Comparison of ENCODE assay signal across 11 cellular contexts in the genomic region with DNA sequence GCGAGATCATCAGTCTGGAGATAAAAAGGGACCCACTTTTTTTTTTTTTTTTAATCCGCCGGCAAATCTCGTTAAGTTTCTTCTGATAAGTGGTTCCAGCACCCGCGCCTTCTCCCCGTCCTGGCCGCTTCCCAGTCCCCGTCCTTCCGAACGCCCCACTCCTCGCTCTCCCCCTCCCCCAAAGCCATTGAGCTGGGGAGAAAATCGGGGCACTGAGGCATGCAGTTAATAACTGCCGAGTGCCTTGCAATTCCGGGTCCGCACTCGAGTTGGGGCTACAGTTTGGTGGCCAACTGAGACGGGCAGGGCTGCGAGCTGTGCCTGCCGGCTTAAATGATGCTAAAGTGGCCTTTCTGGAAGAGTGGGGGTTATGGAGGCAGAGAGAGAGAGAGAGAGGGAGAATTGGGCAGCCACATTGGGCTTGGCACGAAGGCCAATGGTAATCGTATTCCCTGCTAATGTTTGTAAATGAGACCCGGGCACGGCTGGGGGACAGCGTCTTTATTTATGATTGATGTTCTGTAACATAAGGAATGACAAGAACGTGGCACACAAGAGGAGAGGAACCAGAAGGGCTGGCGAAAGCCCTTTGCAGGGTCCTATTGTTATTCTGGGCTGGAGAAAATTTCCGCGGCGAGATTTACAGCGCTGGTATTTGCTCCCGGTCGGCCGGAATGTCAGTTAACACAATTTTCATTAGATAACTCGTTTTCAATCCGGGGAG. TPM values are rescaled to one million over a fixed set of nuclear protein-coding genes. Genes with fewer than 3 reads are reported as not detected.
A peak's percentile ranks its signal among the peaks of the same experiment; 100 is the strongest.
DNase-seq lines count a peak whose midpoint lies in the region; ATAC-seq and TF ChIP-seq lines count a peak whose summit lies in the region.
"Had no signal": no experiment of that assay in that cellular context is flagged by ENCODE, and none has a peak within 500 bp of the region (broad histone marks: within the 10 kb centered on the region; RNA-seq: fewer than 3 reads in every experiment).

No MANE protein-coding gene starts in this region.

- no peaks in the 10 kb centered on the region for H3K9me2 ChIP-seq in MM.1S (replicated peaks; ENCODE audit: insufficient read depth, low read length)

- no peaks in the 10 kb centered on the region for H3K9me3 Mint-ChIP-seq in stimulated activated effector memory CD8-positive, alpha-beta T cell treated with anti-CD3 and anti-CD28 coated beads, Interleukin-12 subunit alpha, Interleukin-12 subunit beta, amount 100 ng/mL, for 72 hours

- DNase-seq in left ventricle myocardium inferior, result no peak
- DNase-seq in heart left ventricle, result no peak
- peak; percentile 36 for DNase-seq in RWPE2 (ENCODE audit: low spot score)
- peak; percentile 15 for DNase-seq in epithelial cell of esophagus (ENCODE audit: low read depth)
- DNase-seq in stimulated activated effector memory CD8-positive, alpha-beta T cell treated with anti-CD3 and anti-CD28 coated beads, Interleukin-12 subunit alpha, Interleukin-12 subunit beta, amount 100 ng/mL, for 72 hours (ENCODE audit: low spot score in 2 of 2), result no peak
- no peak for DNase-seq in gastrocnemius medialis
- DNase-seq in MM.1S, result no peak
- no peak for DNase-seq in MV-4-11 (lab: John Stamatoyannopoulos, UW)
- DNase-seq: OCI-M1 had no signal

- H3K27me3 ChIP-seq in left ventricle myocardium inferior (ENCODE audit: low read depth), result peaks cover 98% of the 10 kb centered on the region
- H3K27me3 ChIP-seq in heart left ventricle, result peaks cover 24 to 78% (median 45%) of the 10 kb centered on the region in 9 donors
- H3K27me3 ChIP-seq in RWPE2 (ENCODE audit: insufficient read depth, poor library complexity, severe bottlenecking), result peaks cover 5% of the 10 kb centered on the region
- peaks cover 54 to 64% (median 57%) of the 10 kb centered on the region in 3 donors for H3K27me3 ChIP-seq in gastrocnemius medialis
- peaks cover 38% of the 10 kb centered on the region for H3K27me3 ChIP-seq in MM.1S (replicated peaks; ENCODE audit: insufficient read depth, low read length)
- H3K27me3 ChIP-seq: ascending aorta had no signal

- ATAC-seq in heart left ventricle (no peak), RWPE2 (ENCODE audit: low read depth) (peak; percentile 10; the same call in 2 of the 3 replicates), gastrocnemius medialis (no peak)
- no peak for ATAC-seq in stimulated activated effector memory CD8-positive, alpha-beta T cell treated with anti-CD3 and anti-CD28 coated beads, Interleukin-12 subunit alpha, Interleukin-12 subunit beta, amount 100 ng/mL, for 72 hours

- in situ Hi-C loops in gastrocnemius medialis (cut with MboI; ENCODE audit: low sequenced_read_pairs in 4 of 4), result no loop called here

- H3K36me3 Mint-ChIP-seq in stimulated activated effector memory CD8-positive, alpha-beta T cell treated with anti-CD3 and anti-CD28 coated beads, Interleukin-12 subunit alpha, Interleukin-12 subunit beta, amount 100 ng/mL, for 72 hours, result no peaks in the 10 kb centered on the region

- no peak for TF ChIP-seq POLR2A in heart left ventricle (IDR thresholded peaks at IDR 0.05)
- TF ChIP-seq POLR2A in gastrocnemius medialis (IDR thresholded peaks at IDR 0.05), result no peak

- H3K27ac ChIP-seq in left ventricle myocardium inferior (replicated peaks) (no peak overlapping the region), heart left ventricle (no peak overlapping the region), RWPE2 (ENCODE audit: poor library complexity, severe bottlenecking) (peak overlapping the region; percentile 70), gastrocnemius medialis (no peak overlapping the region), MM.1S (ENCODE audit: low read length) (no peak overlapping the region)
- H3K27ac ChIP-seq: ascending aorta had no signal

- intact Hi-C loops in left ventricle myocardium inferior (cut with micrococcal nuclease), result no loop called here
- intact Hi-C loops in heart left ventricle (cut with DNase I), result no loop called here
- intact Hi-C loops in gastrocnemius medialis (cut with DNase I; ENCODE audit: low total_unique reads), result loop anchor here (10.0 kb wide), 1 partner anchor 141 kb away; no protein-coding TSS in a partner anchor

- peak overlapping the region; percentile 67 for H3K4me3 Mint-ChIP-seq in stimulated activated effector memory CD8-positive, alpha-beta T cell treated with anti-CD3 and anti-CD28 coated beads, Interleukin-12 subunit alpha, Interleukin-12 subunit beta, amount 100 ng/mL, for 72 hours

- no peak overlapping the region for H3K4me2 ChIP-seq in MM.1S (ENCODE audit: low read depth, low read length)

- H3K27ac Mint-ChIP-seq in stimulated activated effector memory CD8-positive, alpha-beta T cell treated with anti-CD3 and anti-CD28 coated beads, Interleukin-12 subunit alpha, Interleukin-12 subunit beta, amount 100 ng/mL, for 72 hours, result no peak overlapping the region

- H3K9me3 ChIP-seq in left ventricle myocardium inferior (replicated peaks) (no peaks in the 10 kb centered on the region), heart left ventricle (no peaks in the 10 kb centered on the region), RWPE2 (ENCODE audit: severe bottlenecking) (no peaks in the 10 kb centered on the region), gastrocnemius medialis (no peaks in the 10 kb centered on the region), MM.1S (replicated peaks; ENCODE audit: insufficient read depth, low read length) (no peaks in the 10 kb centered on the region)
- H3K9me3 ChIP-seq: ascending aorta had no signal

- H3K36me3 ChIP-seq in left ventricle myocardium inferior, result no peaks in the 10 kb centered on the region
- no peaks in the 10 kb centered on the region for H3K36me3 ChIP-seq in heart left ventricle
- peaks cover 8% of the 10 kb centered on the region for H3K36me3 ChIP-seq in RWPE2 (ENCODE audit: low read depth)
- H3K36me3 ChIP-seq in gastrocnemius medialis, result no peaks in the 10 kb centered on the region
- no peaks in the 10 kb centered on the region for H3K36me3 ChIP-seq in MM.1S (replicated peaks; ENCODE audit: insufficient read depth, low read length)
- H3K36me3 ChIP-seq: ascending aorta had no signal

- peaks cover 11% of the 10 kb centered on the region for H3K4me1 ChIP-seq in left ventricle myocardium inferior
- H3K4me1 ChIP-seq in heart left ventricle, result peaks cover 0 to 28% (median 4%) of the 10 kb centered on the region in 12 donors
- no peaks in the 10 kb centered on the region for H3K4me1 ChIP-seq in RWPE2 (ENCODE audit: insufficient read depth, poor library complexity, severe bottlenecking)
- peaks cover 5% of the 10 kb centered on the region in 2 donors for H3K4me1 ChIP-seq in gastrocnemius medialis
- peaks cover 18% of the 10 kb centered on the region for H3K4me1 ChIP-seq in MM.1S (ENCODE audit: low read length)
- H3K4me1 ChIP-seq: ascending aorta had no signal

- TF ChIP-seq CTCF in left ventricle myocardium inferior (IDR thresholded peaks at IDR 0.05; ENCODE audit: borderline replicate concordance) (no peak), heart left ventricle (IDR thresholded peaks at IDR 0.05) (no peak), RWPE2 (IDR thresholded peaks at IDR 0.05; ENCODE audit: poor library complexity, severe bottlenecking) (no peak), epithelial cell of esophagus (IDR thresholded peaks at IDR 0.05; ENCODE audit: insufficient read depth, low read depth, low read length, missing control alignments) (no peak), gastrocnemius medialis (IDR thresholded peaks at IDR 0.05 in 4 of 5, conservative IDR thresholded peaks at IDR 0.05 in 1 of 5) (no peak), MM.1S (IDR thresholded peaks at IDR 0.05; ENCODE audit: low read length) (no peak)

- no peaks in the 10 kb centered on the region for H4K20me1 ChIP-seq in MM.1S (ENCODE audit: insufficient read depth, low read length)

- no peak overlapping the region for H3K9ac ChIP-seq in MM.1S (ENCODE audit: low read length)

- H3K79me2 ChIP-seq in MM.1S (ENCODE audit: low read length), result no peaks in the 10 kb centered on the region

- H3K4me3 ChIP-seq in left ventricle myocardium inferior (peak overlapping the region; percentile 56), heart left ventricle (peak overlapping the region in 1 of 12 donors; percentile 40), RWPE2 (ENCODE audit: severe bottlenecking) (peak overlapping the region; percentile 97), epithelial cell of esophagus (ENCODE audit: low read length) (peak overlapping the region; percentile 62), gastrocnemius medialis (no peak overlapping the region), MM.1S (ENCODE audit: low read length) (no peak overlapping the region)
- H3K4me3 ChIP-seq: ascending aorta had no signal

- no peak overlapping the region for H2AFZ ChIP-seq in MM.1S (ENCODE audit: low read length)

- H3F3A ChIP-seq in MM.1S (ENCODE audit: insufficient read depth, low read length), result no peaks in the 10 kb centered on the region

- peaks cover 24% of the 10 kb centered on the region for H3K4me1 Mint-ChIP-seq in stimulated activated effector memory CD8-positive, alpha-beta T cell treated with anti-CD3 and anti-CD28 coated beads, Interleukin-12 subunit alpha, Interleukin-12 subunit beta, amount 100 ng/mL, for 72 hours

- WGBS in heart left ventricle, 4 donors, result 1 to 2% (median 1%) methylated on average over 34 to 36 of the region's 36 CpGs

RNA-seq across cellular contexts. Expression of a gene that starts 1.8 kb away (rescaled TPM):
- total RNA-seq in left ventricle myocardium inferior (not detected), heart left ventricle (under 1 TPM in 6 of 9 donors, not detected in 3; 0.02 to 0.22 (median 0.15) TPM), gastrocnemius medialis (under 1 TPM in 2 of 4 donors, not detected in 2; 0.09 to 0.80 TPM)
- not detected for polyA plus RNA-seq in heart left ventricle
- total RNA-seq: ascending aorta, mammary epithelial cell had no signal
- polyA plus RNA-seq: mammary epithelial cell had no signal

Comparison
In these comparisons a context has a peak if more than half of its experiments do, and no peak if none do; other contexts are left out.
1. DNase-seq: peak in RWPE2 (single experiment) and epithelial cell of esophagus (single experiment); none in left ventricle myocardium inferior (single experiment), heart left ventricle (0 of 5), stimulated activated effector memory CD8-positive, alpha-beta T cell treated with anti-CD3 and anti-CD28 coated beads, Interleukin-12 subunit alpha, Interleukin-12 subunit beta, amount 100 ng/mL, for 72 hours (0 of 2), gastrocnemius medialis (0 of 2), MM.1S (single experiment) and MV-4-11 (single experiment).
2. H3K4me3 ChIP-seq: peak in left ventricle myocardium inferior (single experiment), RWPE2 (single experiment) and epithelial cell of esophagus (single experiment); none in gastrocnemius medialis (0 of 4) and MM.1S (single experiment).